Comparison of ENCODE assay signal across 17 cellular contexts in the genomic region with DNA sequence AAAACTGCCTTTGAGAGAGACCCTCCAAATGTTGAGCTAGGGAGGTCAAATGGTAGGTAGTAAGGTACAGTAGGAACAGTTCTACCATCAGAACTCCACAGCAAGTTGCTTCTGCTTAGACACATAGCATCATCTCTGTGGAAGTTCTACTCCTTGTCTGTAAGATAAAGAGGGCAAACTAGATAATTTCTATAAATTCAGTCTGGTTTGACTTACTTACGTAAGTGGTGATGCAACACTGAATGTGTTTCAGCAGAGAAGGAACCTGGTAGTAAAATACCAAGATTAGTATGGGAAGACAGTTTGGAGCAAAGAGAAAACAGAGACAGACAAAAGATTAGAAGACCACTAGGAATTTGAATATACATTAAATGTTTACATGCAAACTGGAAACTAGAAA.
"Had no signal": no experiment of that assay in that cellular context is flagged by ENCODE, and none has a peak within 500 bp of the region (broad histone marks: within the 10 kb centered on the region; RNA-seq: fewer than 3 reads in every experiment).

No MANE protein-coding gene starts in this region.

- FAIRE-seq: urothelium cell line had no signal

- H3K36me3 ChIP-seq: cardiac muscle cell, WERI-Rb-1 had no signal

- H3K4me3 ChIP-seq: cardiac muscle cell, gastroesophageal sphincter, heart left ventricle, left ventricle myocardium inferior, tibial artery had no signal

- DNase-seq: activated CD4-positive, alpha-beta T cell treated with anti-CD3 and anti-CD28 coated beads for 1 hour; activated CD8-positive, alpha-beta memory T cell treated with anti-CD3 and anti-CD28 coated beads for 24 hours; activated CD8-positive, alpha-beta memory T cell treated with anti-CD3 and anti-CD28 coated beads, Interleukin-2, amount 50 U/mL, for 48 hours; activated gamma-delta T cell; activated T-cell treated with anti-CD3 and anti-CD28 coated beads, Interleukin-2, amount 50 U/mL, for 48 hours; amygdala; effector memory CD8-positive, alpha-beta T cell; heart left ventricle; left ventricle myocardium inferior; mammary epithelial cell; midbrain; stimulated activated naive B cell treated with anti-CD40 and anti-IgM and Interleukin-4, amounts not matched to agents 10 μg/mL and 1 μg/mL and 100 μg/mL, for 72 hours; tibial artery; WERI-Rb-1 had no signal

- H3K9me3 ChIP-seq: gastroesophageal sphincter, heart left ventricle, tibial artery had no signal

- H3K27me3 ChIP-seq: cardiac muscle cell, gastroesophageal sphincter, heart left ventricle, tibial artery had no signal

- H3K27ac ChIP-seq: cardiac muscle cell, heart left ventricle, left ventricle myocardium inferior, tibial artery, WERI-Rb-1 had no signal

- ATAC-seq: effector memory CD8-positive, alpha-beta T cell; heart left ventricle; stimulated activated naive B cell treated with anti-CD40 and anti-IgM and Interleukin-4, amounts not matched to agents 10 μg/mL and 1 μg/mL and 100 μg/mL, for 72 hours had no signal

- H3K4me1 ChIP-seq: tibial artery had no signal
